18 cellular contexts compared by ENCODE assay signal in genomic region chr14:51097287-51097686, GRCh38. TPM values are rescaled to one million over a fixed set of nuclear protein-coding genes. Genes with fewer than 3 reads are reported as not detected.
DNase-seq lines count a peak whose midpoint lies in the region; ATAC-seq, FAIRE-seq and TF ChIP-seq lines count a peak whose summit lies in the region.
"Had no signal": no experiment of that assay in that cellular context is flagged by ENCODE, and none has a peak within 500 bp of the region (broad histone marks: within the 10 kb centered on the region; RNA-seq: fewer than 3 reads in every experiment).

No MANE protein-coding gene starts in this region.

- H4K20me1 ChIP-seq in K562 (replicated peaks; ENCODE audit: control insufficient read depth, insufficient read depth, low read length), result no peaks in the 10 kb centered on the region

- H3K9me3 ChIP-seq in A549 (no peaks in the 10 kb centered on the region), HEK293 (ENCODE audit: control insufficient read depth, insufficient read depth, low read depth, low read length) (no peaks in the 10 kb centered on the region), K562 (replicated peaks; ENCODE audit: control insufficient read depth, insufficient read depth, low read depth, low read length) (no peaks in the 10 kb centered on the region)
- H3K9me3 ChIP-seq: BE2C, HAP-1 had no signal

- intact Hi-C loops in K562 (cut with micrococcal nuclease), result no loop called here

- DNase-seq in A549 (ENCODE audit: low read depth in 1 of 2, low spot score in 1 of 2) (no peak), NCI-H69 (lab: John Stamatoyannopoulos, UW) (peak; percentile 85), K562 (ENCODE audit: extremely low read depth in 1 of 4, low spot score in 3 of 4) (no peak), OCI-M2 (lab: John Stamatoyannopoulos, UW; ENCODE audit: unreplicated experiment) (no peak), NCI-H1105 (lab: John Stamatoyannopoulos, UW) (no peak)
- DNase-seq in central memory CD4-positive, alpha-beta T cell, result no peak
- DNase-seq: BE2C; CD4-positive, alpha-beta memory T cell; DMS153; GF-D8; IMR-90 had no signal

- no peaks in the 10 kb centered on the region; a peak in 1 of 5 replicates for H3K27me3 ChIP-seq in K562 (ENCODE audit: control insufficient read depth in 2 of 2, insufficient read depth in 2 of 2, low read length in 2 of 2)
- H3K27me3 ChIP-seq: BE2C had no signal

- CTCF ChIA-PET in A549 (lab: Yijun Ruan, JAX), result interaction anchor here (0.6 kb wide), 1 partner anchor 948 kb away, joined by 3 read pairs; no protein-coding TSS in a partner anchor
- CTCF ChIA-PET in HEK293 (lab: Yijun Ruan, JAX), result no interaction called here
- CTCF ChIA-PET in K562 (lab: Yijun Ruan, JAX; ENCODE audit: low intra/inter-chr PET ratio), result no interaction called here

- H3K79me2 ChIP-seq in K562 (ENCODE audit: control insufficient read depth, insufficient read depth, low read length), result no peaks in the 10 kb centered on the region

- FAIRE-seq in A549 (lab: Jason Lieb, UNC) (no peak), K562 (lab: Jason Lieb, UNC) (no peak)
- FAIRE-seq: A204.1, H1 had no signal

- no peak for TF ChIP-seq POLR2A in A549 (IDR thresholded peaks at IDR 0.05; ENCODE audit: low read length)
- TF ChIP-seq POLR2A in K562 (conservative IDR thresholded peaks at IDR 0.05), result no peak

- H3K27ac ChIP-seq in A549 (no peak overlapping the region), HEK293 (ENCODE audit: extremely low read depth, low read depth, low read length) (no peak overlapping the region), K562 (ENCODE audit: extremely low read depth, low read depth, low read length) (no peak overlapping the region)
- H3K27ac ChIP-seq: C4-2B had no signal

- H3K9me1 ChIP-seq in K562 (ENCODE audit: control insufficient read depth, insufficient read depth, low read length), result no peaks in the 10 kb centered on the region

- no peak overlapping the region for H2AFZ ChIP-seq in K562 (ENCODE audit: low read depth, low read length)

- ATAC-seq in A549, result no peak
- ATAC-seq in K562, result no peak
- ATAC-seq in HG03439 (IDR thresholded peaks at IDR 0.05; ENCODE audit: unreplicated experiment), result no peak

- in situ Hi-C loops in K562 (cut with MboI), result no loop called here

- BruUV-seq in K562 (replicated peaks; lab: Mats Ljungman, UMichigan), result no TSS peak

- H3K4me3 ChIP-seq in A549, result no peak overlapping the region
- no peak overlapping the region for H3K4me3 ChIP-seq in HEK293 (ENCODE audit: low read depth, low read length)
- no peak overlapping the region for H3K4me3 ChIP-seq in K562
- H3K4me3 ChIP-seq: HAP-1 had no signal

- TF ChIP-seq EP300 in A549 (IDR thresholded peaks at IDR 0.05), result no peak
- no peak for TF ChIP-seq EP300 in K562 (IDR thresholded peaks at IDR 0.05; ENCODE audit: low read length)

- H3K4me1 ChIP-seq in A549 (peaks cover 23% of the 10 kb centered on the region), HEK293 (ENCODE audit: control insufficient read depth, insufficient read depth, low read length) (peaks cover 18% of the 10 kb centered on the region), K562 (replicated peaks in 1 of 2; ENCODE audit: control insufficient read depth in 2 of 2, insufficient read depth in 2 of 2, low read length in 2 of 2) (peaks cover 0 to 10% of the 10 kb centered on the region in 2 experiments; a peak in 2 of 5 replicates)

- H3K4me2 ChIP-seq in A549 (no peak overlapping the region), K562 (ENCODE audit: insufficient read depth, low read length) (no peak overlapping the region)

- POLR2A ChIA-PET in A549 (lab: Yijun Ruan, JAX), result no interaction called here
- POLR2A ChIA-PET in HEK293 (lab: Yijun Ruan, JAX), result interaction anchor here (0.7 kb wide), 1 partner anchor 56 kb away, joined by 3 read pairs; no protein-coding TSS in a partner anchor
- POLR2A ChIA-PET in K562 (lab: Yijun Ruan, JAX), result no interaction called here

- TF ChIP-seq RAD21 in A549 (conservative IDR thresholded peaks at IDR 0.05 in 1 of 2, IDR thresholded peaks at IDR 0.05 in 1 of 2), result no peak
- no peak for TF ChIP-seq RAD21 in K562 (CRISPR knock-in tag; conservative IDR thresholded peaks at IDR 0.05 in 1 of 2, IDR thresholded peaks at IDR 0.05 in 1 of 2)

- H3K9ac ChIP-seq in K562 (ENCODE audit: insufficient read depth in 1 of 2, low read depth in 2 of 2, low read length in 2 of 2), result no peak overlapping the region

- 72% methylated on average over 1 of the region's 1 CpG for WGBS in A549 (ENCODE audit: missing lambda C conversion rate)
- 0% methylated on average over 1 of the region's 1 CpG for WGBS in K562 (ENCODE audit: insufficient coverage, low coverage, missing lambda C conversion rate)

- no peak for TF ChIP-seq CTCF in A549 (IDR thresholded peaks at IDR 0.05)
- TF ChIP-seq CTCF in HEK293 (tag by site-specific recombination; IDR thresholded peaks at IDR 0.05), result no peak
- TF ChIP-seq CTCF in K562 (IDR thresholded peaks at IDR 0.05 in 2 of 3, conservative IDR thresholded peaks at IDR 0.05 in 1 of 3; ENCODE audit: insufficient read depth in 2 of 3, low read depth in 1 of 3, low read length in 3 of 3), result no peak

- no peaks in the 10 kb centered on the region for H3K36me3 ChIP-seq in HEK293 (ENCODE audit: control insufficient read depth in 2 of 2, insufficient read depth in 1 of 2, low read length in 2 of 2)
- no peaks in the 10 kb centered on the region for H3K36me3 ChIP-seq in K562 (ENCODE audit: control insufficient read depth, insufficient read depth, low read length)
- H3K36me3 ChIP-seq: BE2C, HAP-1 had no signal

TF ChIP-seq in A549, 52 proteins besides CTCF, POLR2A, EP300 and RAD21:
- TF ChIP-seq FOSL2 (IDR thresholded peaks at IDR 0.05), result no peak
- 0 out of 2 replicates have a peak, but pooled peaks have one; percentile 15 for TF ChIP-seq FOSL2 (CRISPR knock-in tag; IDR thresholded peaks at IDR 0.05)
- TF ChIP-seq RFX5 (IDR thresholded peaks at IDR 0.05), result no peak

TF ChIP-seq in HEK293, 187 proteins besides CTCF, POLR2A, EP300 and RAD21 (continues in another document):
- TF ChIP-seq ZNF24 (tag by site-specific recombination; IDR thresholded peaks at IDR 0.05) (peak; percentile 91), ZBTB48 (tag by site-specific recombination; IDR thresholded peaks at IDR 0.05) (no peak), ZNF629 (tag by site-specific recombination; IDR thresholded peaks at IDR 0.05) (peak; percentile 22; the same call in 1 of the 2 replicates), SALL2 (tag by site-specific recombination; IDR thresholded peaks at IDR 0.05; ENCODE audit: borderline replicate concordance) (no peak), SCRT2 (tag by site-specific recombination; IDR thresholded peaks at IDR 0.05) (peak; percentile 42; the same call in 1 of the 2 replicates), ZNF274 (IDR thresholded peaks at IDR 0.05; ENCODE audit: low read length) (no peak), ZNF274 (tag by site-specific recombination; IDR thresholded peaks at IDR 0.05; ENCODE audit: borderline replicate concordance) (no peak), ZNF837 (tag by site-specific recombination; IDR thresholded peaks at IDR 0.05) (no peak), ZNF707 (tag by site-specific recombination; IDR thresholded peaks at IDR 0.05) (no peak), SP7 (tag by site-specific recombination; IDR thresholded peaks at IDR 0.05) (0 out of 2 replicates have a peak, but pooled peaks have one; percentile 29), GLI2 (tag by site-specific recombination; IDR thresholded peaks at IDR 0.05; ENCODE audit: borderline replicate concordance, low read depth) (no peak)

TF ChIP-seq in K562, 482 proteins besides CTCF, POLR2A, EP300 and RAD21:
- no peak for TF ChIP-seq SRSF7 (optimal IDR thresholded peaks at IDR 0.05; ENCODE audit: low read depth, low read length)
- no peak for TF ChIP-seq POLR2H (tag; IDR thresholded peaks at IDR 0.05; ENCODE audit: low read depth)
- TF ChIP-seq ZNF24 (IDR thresholded peaks at IDR 0.05), result peak; percentile 69; the same call in 1 of the 2 replicates

RNA-seq across cellular contexts. Expression of gene TRIM9, which starts 2.4 kb away (rescaled TPM):
- polyA plus RNA-seq in A549 (2011; rRNA removed) (21.2 and 24.6 TPM in 2 replicates), A549 (2017; fragmentation: RNase III; extraction: RNeasy Plus Mini Kit Qiagen cat#74134 plus additional on column Dnase treatment) (4.8 to 5.7 TPM (median 5.4 TPM) in 3 replicates), K562 (2011; rRNA removed) (0.03 and 0.05 TPM in 2 replicates), K562 (2014; fragmentation: Illumina TruSeq; extraction: Trizol) (0.03 TPM in 1 of 2 replicates, not detected in the other), K562 (2014; fragmentation: Nextera tagmentation; extraction: Ambion mirVana) (not detected), K562 (2014; rRNA removed) (0.15 TPM in 1 of 2 replicates, not detected in the other)
- polyA plus RNA-seq in A549 (2012; cell fraction: cytosol; rRNA removed), result 6.6 and 7.6 TPM in 2 replicates
- 40.9 and 49.2 TPM in 2 replicates for polyA plus RNA-seq in A549 (2012; cell fraction: nucleus; rRNA removed)
- 46.2 and 46.9 TPM in 2 replicates for polyA minus RNA-seq in A549 (2011; rRNA and poly(A)+ RNA removed)
- total RNA-seq in K562 (2011; cell fraction: chromatin; rRNA removed; ENCODE audit: low replicate concordance), result 0.09 TPM in 1 of 2 replicates, not detected in the other
- total RNA-seq in K562 (2011; cell fraction: nucleolus; rRNA removed), result under 0.01 and 0.13 TPM in 2 replicates
- not detected in 2 replicates for total RNA-seq in K562 (2011; cell fraction: nucleoplasm; rRNA removed)
- total RNA-seq in K562 (2014; rRNA removed) (not detected in 2 replicates), K562 (2014; rRNA removed; fragmentation: Illumina TruSeq; extraction: Trizol) (not detected in 2 replicates), K562 (2015; rRNA removed; fragmentation: Illumina TruSeq; extraction: Trizol) (0.04 and 0.14 TPM in 2 replicates), K562 (2021) (0.04 and 0.09 TPM in 2 replicates)
- 0.04 and 0.06 TPM in 2 replicates for polyA plus RNA-seq in K562 (2011; cell fraction: cytosol; rRNA removed)
- polyA plus RNA-seq in K562 (2011; cell fraction: nucleus; rRNA removed), result 0.14 TPM in 2 replicates
- 0.04 and 0.07 TPM in 2 replicates for polyA plus RNA-seq in K562 (2012)
- 0.04 TPM in 1 of 2 replicates, not detected in the other for polyA minus RNA-seq in K562 (2011; rRNA and poly(A)+ RNA removed)
- not detected in 2 replicates for polyA minus RNA-seq in K562 (2011; cell fraction: cytosol; rRNA and poly(A)+ RNA removed)
- polyA minus RNA-seq in K562 (2011; cell fraction: nucleus; rRNA and poly(A)+ RNA removed), result 0.11 and 0.13 TPM in 2 replicates
- total RNA-seq: HT-29 had no signal

Comparison
In these comparisons a context has a peak if more than half of its experiments do, and no peak if none do; other contexts are left out.
1. RNA of gene TRIM9, which starts 2.4 kb away (polyA plus RNA-seq): 4.8 to 49.2 TPM in A549; 0.03 to 0.15 TPM in K562; every median in the first group is over 4 times any median in the second.